ENCODE assay signal across 23 cellular contexts in the genomic region with DNA sequence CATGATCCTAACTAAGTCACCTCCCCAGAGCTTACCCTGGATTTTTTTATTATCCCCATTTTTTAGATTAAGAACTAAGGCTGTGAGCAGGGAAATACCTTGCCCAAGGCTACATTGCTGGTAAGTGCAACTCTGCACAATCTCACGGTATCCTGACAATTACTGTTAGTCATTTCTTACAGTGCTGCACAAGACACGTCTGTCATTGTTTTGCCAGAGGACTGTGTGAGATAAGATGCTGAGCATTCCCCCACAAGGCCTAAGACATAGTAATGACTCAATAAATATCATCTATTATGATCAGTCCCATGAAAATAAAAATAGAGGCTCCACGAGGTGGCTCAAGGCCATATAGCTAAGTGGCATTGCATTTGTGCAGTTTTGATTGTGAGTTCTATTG. TPM values are rescaled to one million over a fixed set of nuclear protein-coding genes. Genes with fewer than 3 reads are reported as not detected.
A peak's percentile ranks its signal among the peaks of the same experiment; 100 is the strongest.
DNase-seq lines count a peak whose midpoint lies in the region; ATAC-seq and TF ChIP-seq lines count a peak whose summit lies in the region.
"Had no signal": no experiment of that assay in that cellular context is flagged by ENCODE, and none has a peak within 500 bp of the region (broad histone marks: within the 10 kb centered on the region; RNA-seq: fewer than 3 reads in every experiment).

No MANE protein-coding gene starts in this region.

- H4K20me1 ChIP-seq in GM23248 (ENCODE audit: insufficient read depth): no peaks in the 10 kb centered on the region
- no peaks in the 10 kb centered on the region for H4K20me1 ChIP-seq in neural progenitor cell (ENCODE audit: low read depth)

- H3F3A ChIP-seq in GM23248 (ENCODE audit: insufficient read depth): no peaks in the 10 kb centered on the region
- H3F3A ChIP-seq in neural progenitor cell (ENCODE audit: low read depth): peaks cover 7% of the 10 kb centered on the region

- H3K4me3 ChIP-seq in GM23248: no peak overlapping the region
- no peak overlapping the region for H3K4me3 ChIP-seq in trophoblast cell (ENCODE audit: low read depth, low read length)
- H3K4me3 ChIP-seq in neural progenitor cell: no peak overlapping the region
- H3K4me3 ChIP-seq: heart left ventricle, MG63 had no signal

- ATAC-seq in SK-N-SH treated with all-trans-retinoic acid at 6 μM for 48 hours: no peak; the same call in 2 of the 3 replicates
- ATAC-seq: heart left ventricle had no signal

- H3K9me3 ChIP-seq in GM23248 (ENCODE audit: low read depth) (no peaks in the 10 kb centered on the region), trophoblast cell (ENCODE audit: insufficient read depth, low read depth, low read length) (peaks cover 3% of the 10 kb centered on the region), neural progenitor cell (ENCODE audit: low read depth) (no peaks in the 10 kb centered on the region)
- H3K9me3 ChIP-seq: MG63, neutrophil had no signal

- H3K9ac ChIP-seq in GM23248 (no peak overlapping the region), trophoblast cell (ENCODE audit: low read length) (no peak overlapping the region), neural progenitor cell (no peak overlapping the region)

- no peak overlapping the region for H2BK12ac ChIP-seq in trophoblast cell (ENCODE audit: low read length)

- no peak overlapping the region for H2AK5ac ChIP-seq in trophoblast cell (ENCODE audit: low read length)

- H3K27me3 ChIP-seq in GM23248 (replicated peaks; ENCODE audit: insufficient read depth): no peaks in the 10 kb centered on the region
- H3K27me3 ChIP-seq in trophoblast cell (ENCODE audit: insufficient read depth, low read length): no peaks in the 10 kb centered on the region
- H3K27me3 ChIP-seq in neural progenitor cell: no peaks in the 10 kb centered on the region
- H3K27me3 ChIP-seq: heart left ventricle, MG63, neutrophil had no signal

- peaks cover 6% of the 10 kb centered on the region for H3K36me3 Mint-ChIP-seq in neural progenitor cell

- H3K27me3 Mint-ChIP-seq in neural progenitor cell (ENCODE audit: insufficient read depth, low read depth): peaks cover 4% of the 10 kb centered on the region
- H3K27me3 Mint-ChIP-seq: activated naive CD8-positive, alpha-beta T cell had no signal

- H3K4me2 ChIP-seq in GM23248 (ENCODE audit: unreplicated experiment) (no peak overlapping the region), trophoblast cell (ENCODE audit: low read length) (no peak overlapping the region), neural progenitor cell (no peak overlapping the region)

- no peak overlapping the region for H4K12ac ChIP-seq in trophoblast cell (ENCODE audit: low read depth, low read length)

- H3K4me1 ChIP-seq in GM23248 (ENCODE audit: insufficient read depth) (no peaks in the 10 kb centered on the region), trophoblast cell (ENCODE audit: control insufficient read depth in 1 of 2, insufficient read depth in 2 of 2, low read length in 2 of 2) (peaks cover 2 to 3% of the 10 kb centered on the region in 2 experiments), neural progenitor cell (peaks cover 8% of the 10 kb centered on the region)
- H3K4me1 ChIP-seq: heart left ventricle had no signal

- H3K4me3 Mint-ChIP-seq in neural progenitor cell: no peak overlapping the region
- H3K4me3 Mint-ChIP-seq: activated naive CD8-positive, alpha-beta T cell; memory B cell; stimulated activated naive CD8-positive, alpha-beta T cell treated with anti-CD3 and anti-CD28 coated beads, Interleukin-15, Interleukin-2, amounts not matched to agents 100 ng/mL and 50 ng/mL, for 24 hours had no signal

- peaks cover 2% of the 10 kb centered on the region for H3K79me1 ChIP-seq in trophoblast cell (ENCODE audit: low read length)

- no peak overlapping the region for H3K14ac ChIP-seq in trophoblast cell (ENCODE audit: low read length)

- no peak overlapping the region for H4K91ac ChIP-seq in trophoblast cell (ENCODE audit: low read depth, low read length)

- H2BK5ac ChIP-seq in trophoblast cell (ENCODE audit: low read depth, low read length, poor library complexity): no peak overlapping the region

- DNase-seq in GM23248 (peak; percentile 56), dedifferentiated amniotic fluid mesenchymal stem cell (ENCODE audit: extremely low spot score) (peak; percentile 75), trophoblast cell (peak; percentile 87 to 95), hippocampal formation (lab: John Stamatoyannopoulos, UW) (no peak), neural progenitor cell (ENCODE audit: low spot score) (no peak)
- no peak for DNase-seq in stimulated activated CD4-positive, alpha-beta T cell treated with anti-CD3 and anti-CD28 coated beads, Interleukin-1b, Interleukin-23, amount 100 ng/mL, for 48 hours
- DNase-seq: ACHN; activated CD4-positive, alpha-beta T cell treated with anti-CD3 and anti-CD28 coated beads for 4 hours; activated T-cell treated with anti-CD3 and anti-CD28 coated beads for 4 hours; heart left ventricle; MG63; NCI-H1436; NCI-H446; NCI-H774 had no signal

- H4K8ac ChIP-seq in trophoblast cell (ENCODE audit: low read depth, low read length): no peak overlapping the region

- peaks cover 4% of the 10 kb centered on the region for H3K4me1 Mint-ChIP-seq in neural progenitor cell

- in situ Hi-C loops in GM23248 (cut with MboI): no loop called here

- H2BK120ac ChIP-seq in trophoblast cell (ENCODE audit: insufficient read depth, low read length, poor library complexity): no peak overlapping the region

- no peaks in the 10 kb centered on the region for H3K9me2 ChIP-seq in GM23248 (ENCODE audit: insufficient read depth)

- H2AFZ ChIP-seq in GM23248 (no peak overlapping the region), trophoblast cell (ENCODE audit: insufficient read depth, low read length, poor library complexity) (no peak overlapping the region), neural progenitor cell (replicated peaks) (no peak overlapping the region)

- H3K4ac ChIP-seq in trophoblast cell (ENCODE audit: low read depth, low read length): no peak overlapping the region

- peaks cover 6% of the 10 kb centered on the region for H3K9me3 Mint-ChIP-seq in neural progenitor cell

- no peak overlapping the region for H3K23ac ChIP-seq in trophoblast cell (ENCODE audit: low read length)

- H3K18ac ChIP-seq in trophoblast cell (ENCODE audit: low read length): no peak overlapping the region

- H3K27ac ChIP-seq in GM23248 (no peak overlapping the region), trophoblast cell (ENCODE audit: low read depth, low read length) (peak overlapping the region; percentile 68), neural progenitor cell (no peak overlapping the region)
- H3K27ac ChIP-seq: heart left ventricle, neutrophil, VCaP had no signal

- no peak overlapping the region for H3K27ac Mint-ChIP-seq in neural progenitor cell
- H3K27ac Mint-ChIP-seq: activated naive CD8-positive, alpha-beta T cell; memory B cell; stimulated activated naive CD8-positive, alpha-beta T cell treated with anti-CD3 and anti-CD28 coated beads, Interleukin-15, Interleukin-2, amounts not matched to agents 100 ng/mL and 50 ng/mL, for 24 hours had no signal

- H3K36me3 ChIP-seq in GM23248 (ENCODE audit: low read depth) (no peaks in the 10 kb centered on the region), trophoblast cell (ENCODE audit: control insufficient read depth in 1 of 2, insufficient read depth in 2 of 2, low read length in 2 of 2) (no peaks in the 10 kb centered on the region), neural progenitor cell (no peaks in the 10 kb centered on the region)
- H3K36me3 ChIP-seq: heart left ventricle, MG63, neutrophil had no signal

- no peaks in the 10 kb centered on the region for H3K79me2 ChIP-seq in GM23248 (ENCODE audit: insufficient read depth)
- peaks cover 2% of the 10 kb centered on the region for H3K79me2 ChIP-seq in trophoblast cell (ENCODE audit: control insufficient read depth, insufficient read depth, low read length, poor library complexity)
- H3K79me2 ChIP-seq in neural progenitor cell (ENCODE audit: low read depth): no peaks in the 10 kb centered on the region

- 35 to 46% methylated on average over 3 of the region's 3 CpGs for WGBS in GM23248 (ENCODE audit: low coverage in 1 of 2, low lambda C conversion rate in 2 of 2, missing lambda C conversion rate in 2 of 2), 2 experiments
- no CpG with 5 or more reads among the region's 3 CpGs for WGBS in trophoblast cell (ENCODE audit: extremely low coverage, insufficient coverage, insufficient read length)

- no peak for TF ChIP-seq CTCF in neural progenitor cell (IDR thresholded peaks at IDR 0.05)

TF ChIP-seq in SK-N-SH treated with all-trans-retinoic acid at 6 μM for 48 hours, 23 proteins besides CTCF, POLR2A, EP300 and RAD21:
- no peak for TF ChIP-seq CSDC2 (CRISPR knock-in tag; IDR thresholded peaks at IDR 0.05)
- no peak for TF ChIP-seq ZFP30 (CRISPR knock-in tag; IDR thresholded peaks at IDR 0.05)
- TF ChIP-seq ARNTL (CRISPR knock-in tag; IDR thresholded peaks at IDR 0.05; ENCODE audit: borderline replicate concordance, low read depth): no peak
- TF ChIP-seq, protein P1, sequence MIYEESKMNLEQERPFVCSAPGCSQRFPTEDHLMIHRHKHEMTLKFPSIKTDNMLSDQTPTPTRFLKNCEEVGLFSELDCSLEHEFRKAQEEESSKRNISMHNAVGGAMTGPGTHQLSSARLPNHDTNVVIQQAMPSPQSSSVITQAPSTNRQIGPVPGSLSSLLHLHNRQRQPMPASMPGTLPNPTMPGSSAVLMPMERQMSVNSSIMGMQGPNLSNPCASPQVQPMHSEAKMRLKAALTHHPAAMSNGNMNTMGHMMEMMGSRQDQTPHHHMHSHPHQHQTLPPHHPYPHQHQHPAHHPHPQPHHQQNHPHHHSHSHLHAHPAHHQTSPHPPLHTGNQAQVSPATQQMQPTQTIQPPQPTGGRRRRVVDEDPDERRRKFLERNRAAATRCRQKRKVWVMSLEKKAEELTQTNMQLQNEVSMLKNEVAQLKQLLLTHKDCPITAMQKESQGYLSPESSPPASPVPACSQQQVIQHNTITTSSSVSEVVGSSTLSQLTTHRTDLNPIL (CRISPR knock-in tag; IDR thresholded peaks at IDR 0.05; ENCODE audit: low read depth): no peak
- no peak for TF ChIP-seq ZFP3 (CRISPR knock-in tag; IDR thresholded peaks at IDR 0.05)
- TF ChIP-seq ZNF70 (CRISPR knock-in tag; IDR thresholded peaks at IDR 0.05): peak; percentile 60
- no peak for TF ChIP-seq ESRRG (CRISPR knock-in tag; IDR thresholded peaks at IDR 0.05)
- no peak for TF ChIP-seq BACH2 (CRISPR knock-in tag; IDR thresholded peaks at IDR 0.05; ENCODE audit: borderline replicate concordance)

RNA-seq across cellular contexts. Expression of a gene that starts 21.0 kb away (rescaled TPM):
- 64.5 and 70.9 TPM in 2 replicates for total RNA-seq in GM23248 (2014; rRNA removed; shearing (Covaris generic))
- polyA plus RNA-seq in GM23248 (2016; fragmentation: Nextera tagmentation; extraction: Ambion mirVana): 80.1 and 83.6 TPM in 2 replicates
- 157 and 160 TPM in 2 replicates for polyA plus RNA-seq in trophoblast cell (2013)
- 198 and 597 TPM in 2 replicates for total RNA-seq in neural progenitor cell (ENCODE audit: low replicate concordance)

RNA-seq across cellular contexts. Expression of a gene that starts 55.1 kb away (rescaled TPM):
- total RNA-seq in GM23248 (2014; rRNA removed; shearing (Covaris generic)): 1.2 TPM in 1 of 2 replicates, not detected in the other
- polyA plus RNA-seq in GM23248 (2016; fragmentation: Nextera tagmentation; extraction: Ambion mirVana): 0.37 and 0.43 TPM in 2 replicates
- polyA plus RNA-seq in trophoblast cell (2013): 4.6 and 4.7 TPM in 2 replicates
- total RNA-seq in neural progenitor cell (ENCODE audit: low replicate concordance): not detected in 2 replicates
- total RNA-seq: H1; heart left ventricle; pulmonary artery endothelial cell; T-helper 2 cell treated with Interferon-gamma antibody and Interleukin-4, amounts not matched to agents 100 ng/mL and 5 ng/mL, for 36 hours had no signal
- polyA plus RNA-seq: H1, heart left ventricle had no signal

Comparison
In these comparisons a context has a peak if more than half of its experiments do, and no peak if none do; other contexts are left out.
1. DNase-seq: peak in GM23248 (single experiment), dedifferentiated amniotic fluid mesenchymal stem cell (single experiment) and trophoblast cell (2 of 2); none in hippocampal formation (0 of 2), neural progenitor cell (single experiment) and stimulated activated CD4-positive, alpha-beta T cell treated with anti-CD3 and anti-CD28 coated beads, Interleukin-1b, Interleukin-23, amount 100 ng/mL, for 48 hours (single experiment).